1 cellular context compared by ENCODE assay signal in the genomic region with DNA sequence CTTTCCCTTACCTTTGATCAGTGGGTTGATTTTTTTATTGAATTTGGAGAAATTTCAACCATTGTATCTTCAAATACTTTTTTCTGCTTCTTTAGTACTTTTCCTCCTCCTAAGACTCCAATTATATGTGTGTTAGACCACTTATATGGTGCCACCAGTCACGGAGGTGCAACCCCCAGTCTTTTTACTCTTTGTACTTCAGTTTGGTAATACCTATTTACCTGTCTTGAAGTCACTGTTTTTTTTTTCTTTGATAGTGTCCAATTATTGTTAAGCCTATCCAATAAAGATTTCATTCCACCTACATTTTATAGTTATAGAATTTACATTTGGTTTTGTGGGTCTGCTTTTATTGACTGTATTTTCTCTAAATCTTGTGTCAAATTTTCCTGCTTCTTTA.
TF ChIP-seq lines count a peak whose summit lies in the region.

No MANE protein-coding gene starts in this region.

TF ChIP-seq in liver, 16 proteins besides CTCF, POLR2A, EP300 and RAD21 (continued from another document):
- TF ChIP-seq, protein P1, sequence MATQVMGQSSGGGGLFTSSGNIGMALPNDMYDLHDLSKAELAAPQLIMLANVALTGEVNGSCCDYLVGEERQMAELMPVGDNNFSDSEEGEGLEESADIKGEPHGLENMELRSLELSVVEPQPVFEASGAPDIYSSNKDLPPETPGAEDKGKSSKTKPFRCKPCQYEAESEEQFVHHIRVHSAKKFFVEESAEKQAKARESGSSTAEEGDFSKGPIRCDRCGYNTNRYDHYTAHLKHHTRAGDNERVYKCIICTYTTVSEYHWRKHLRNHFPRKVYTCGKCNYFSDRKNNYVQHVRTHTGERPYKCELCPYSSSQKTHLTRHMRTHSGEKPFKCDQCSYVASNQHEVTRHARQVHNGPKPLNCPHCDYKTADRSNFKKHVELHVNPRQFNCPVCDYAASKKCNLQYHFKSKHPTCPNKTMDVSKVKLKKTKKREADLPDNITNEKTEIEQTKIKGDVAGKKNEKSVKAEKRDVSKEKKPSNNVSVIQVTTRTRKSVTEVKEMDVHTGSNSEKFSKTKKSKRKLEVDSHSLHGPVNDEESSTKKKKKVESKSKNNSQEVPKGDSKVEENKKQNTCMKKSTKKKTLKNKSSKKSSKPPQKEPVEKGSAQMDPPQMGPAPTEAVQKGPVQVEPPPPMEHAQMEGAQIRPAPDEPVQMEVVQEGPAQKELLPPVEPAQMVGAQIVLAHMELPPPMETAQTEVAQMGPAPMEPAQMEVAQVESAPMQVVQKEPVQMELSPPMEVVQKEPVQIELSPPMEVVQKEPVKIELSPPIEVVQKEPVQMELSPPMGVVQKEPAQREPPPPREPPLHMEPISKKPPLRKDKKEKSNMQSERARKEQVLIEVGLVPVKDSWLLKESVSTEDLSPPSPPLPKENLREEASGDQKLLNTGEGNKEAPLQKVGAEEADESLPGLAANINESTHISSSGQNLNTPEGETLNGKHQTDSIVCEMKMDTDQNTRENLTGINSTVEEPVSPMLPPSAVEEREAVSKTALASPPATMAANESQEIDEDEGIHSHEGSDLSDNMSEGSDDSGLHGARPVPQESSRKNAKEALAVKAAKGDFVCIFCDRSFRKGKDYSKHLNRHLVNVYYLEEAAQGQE (IDR thresholded peaks at IDR 0.05): no peak
- TF ChIP-seq YY1 (IDR thresholded peaks at IDR 0.05) (no peak), FOXA2 (IDR thresholded peaks at IDR 0.05) (no peak), EGR1 (IDR thresholded peaks at IDR 0.05; ENCODE audit: low read depth in 2 of 2) (no peak), RXRA (IDR thresholded peaks at IDR 0.05) (no peak), NR2F2 (IDR thresholded peaks at IDR 0.05) (no peak), GABPA (IDR thresholded peaks at IDR 0.05 in 1 of 2, conservative IDR thresholded peaks at IDR 0.05 in 1 of 2) (no peak)
- TF ChIP-seq, protein P2, sequence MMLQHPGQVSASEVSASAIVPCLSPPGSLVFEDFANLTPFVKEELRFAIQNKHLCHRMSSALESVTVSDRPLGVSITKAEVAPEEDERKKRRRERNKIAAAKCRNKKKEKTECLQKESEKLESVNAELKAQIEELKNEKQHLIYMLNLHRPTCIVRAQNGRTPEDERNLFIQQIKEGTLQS (IDR thresholded peaks at IDR 0.05): no peak
